18 cellular contexts compared by ENCODE assay signal in the genomic region with DNA sequence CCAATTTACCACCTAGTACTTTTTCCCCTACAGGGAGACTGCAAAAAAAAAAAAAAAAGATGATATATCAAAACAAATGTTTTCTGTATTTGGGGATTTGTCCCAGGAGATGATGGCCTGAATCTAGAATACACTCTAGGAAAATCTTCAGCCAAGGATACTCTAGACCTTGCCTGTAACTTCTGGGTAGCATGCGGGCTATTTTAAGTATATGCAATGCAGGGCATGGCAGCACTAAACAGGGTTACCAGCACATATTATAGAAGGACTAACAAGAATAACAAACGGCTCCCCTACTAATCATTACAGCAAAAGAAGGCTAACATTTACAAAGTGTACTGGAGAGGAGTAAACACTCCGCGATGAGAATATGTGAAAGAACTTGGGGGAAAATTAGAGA.
DNase-seq lines count a peak whose midpoint lies in the region; ATAC-seq, FAIRE-seq and TF ChIP-seq lines count a peak whose summit lies in the region.
"Had no signal": no experiment of that assay in that cellular context is flagged by ENCODE, and none has a peak within 500 bp of the region (broad histone marks: within the 10 kb centered on the region; RNA-seq: fewer than 3 reads in every experiment).

No MANE protein-coding gene starts in this region.

- no peak overlapping the region for H2BK15ac ChIP-seq in mesenchymal stem cell (ENCODE audit: low read depth, poor library complexity, severe bottlenecking)

- no peak overlapping the region for H3K14ac ChIP-seq in mesenchymal stem cell (ENCODE audit: low read length in 2 of 2)

- DNase-seq in NCI-H510A treated with DMSO at 0.1 percent for 48 hours (lab: John Stamatoyannopoulos, UW) (peak; percentile 49), NCI-H510A (lab: John Stamatoyannopoulos, UW) (no peak), heart left ventricle (no peak), left cardiac atrium (no peak), GM19239 (ENCODE audit: insufficient read length, low spot score) (no peak), mesenchymal stem cell (peak; percentile 41), NCI-H748 treated with DMSO at 0.1 percent for 48 hours (lab: John Stamatoyannopoulos, UW) (no peak)
- DNase-seq: C1 segment of cervical spinal cord; Calu3; CD4-positive, alpha-beta memory T cell; COR-L47; DMS79; EL; GDM1; H9 had no signal

- no peak overlapping the region for H4K91ac ChIP-seq in mesenchymal stem cell (ENCODE audit: low read length)

- no peak overlapping the region for H2BK12ac ChIP-seq in mesenchymal stem cell (ENCODE audit: low read length in 2 of 2)

- H3K4me1 ChIP-seq in heart left ventricle (peaks cover 0 to 21% (median 4%) of the 10 kb centered on the region in 12 donors), mesenchymal stem cell (ENCODE audit: control insufficient read depth, insufficient read depth, low read depth, low read length) (peaks cover 1% of the 10 kb centered on the region)

- H4K8ac ChIP-seq in mesenchymal stem cell (ENCODE audit: low read length) = no peak overlapping the region

- H3K9ac ChIP-seq in mesenchymal stem cell (ENCODE audit: low read length) = no peak overlapping the region

- WGBS in heart left ventricle, 4 donors = 73 to 84% (median 76%) methylated on average over 4 of the region's 4 CpGs
- WGBS in mesenchymal stem cell = no CpG with 5 or more reads among the region's 4 CpGs

- H2BK5ac ChIP-seq in mesenchymal stem cell (ENCODE audit: low read depth, low read length, poor library complexity, severe bottlenecking) = no peak overlapping the region

- H3K18ac ChIP-seq in mesenchymal stem cell (ENCODE audit: low read depth in 1 of 2, low read length in 2 of 2) = no peak overlapping the region

- H3K79me1 ChIP-seq in mesenchymal stem cell (replicated peaks; ENCODE audit: low read length, poor library complexity, severe bottlenecking) = peaks cover 9% of the 10 kb centered on the region

- peak; percentile 67 for FAIRE-seq in GM19239 (lab: Jason Lieb, UNC)
- FAIRE-seq: GM12878 had no signal

- H3K4me2 ChIP-seq in mesenchymal stem cell (ENCODE audit: low read length, poor library complexity, severe bottlenecking) = no peak overlapping the region
- H3K4me2 ChIP-seq: GM23338 had no signal

- no peak for TF ChIP-seq CTCF in heart left ventricle (IDR thresholded peaks at IDR 0.05)

- no peak overlapping the region for H3K23ac ChIP-seq in mesenchymal stem cell (ENCODE audit: low read length in 2 of 2)

- no peak overlapping the region for H3K27ac ChIP-seq in heart left ventricle
- H3K27ac ChIP-seq in mesenchymal stem cell (ENCODE audit: low read length, poor library complexity, severe bottlenecking) = no peak overlapping the region

- H3K36me3 ChIP-seq in heart left ventricle (no peaks in the 10 kb centered on the region), mesenchymal stem cell (ENCODE audit: control insufficient read depth in 1 of 2, insufficient read depth in 2 of 2, low read depth in 1 of 2, low read length in 2 of 2) (no peaks in the 10 kb centered on the region)

- H3K27me3 ChIP-seq in heart left ventricle (no peaks in the 10 kb centered on the region), mesenchymal stem cell (ENCODE audit: control insufficient read depth in 1 of 2, insufficient read depth in 1 of 2, low read length in 2 of 2) (no peaks in the 10 kb centered on the region)

- no peak overlapping the region for H2BK120ac ChIP-seq in mesenchymal stem cell (ENCODE audit: low read depth, low read length)

- H3K9me3 ChIP-seq in heart left ventricle (no peaks in the 10 kb centered on the region), mesenchymal stem cell (ENCODE audit: control insufficient read depth, low read length) (no peaks in the 10 kb centered on the region)

- H3K4me3 ChIP-seq in heart left ventricle (no peak overlapping the region), mesenchymal stem cell (ENCODE audit: insufficient read depth in 1 of 2, low read depth in 1 of 2, low read length in 2 of 2) (no peak overlapping the region)
- H3K4me3 ChIP-seq: GM12878, GM23338 had no signal

- ATAC-seq in heart left ventricle = peak; percentile 58 to 79 (median 72)
- no peak for ATAC-seq in left cardiac atrium
- ATAC-seq: GM12878, GM23338, HCT116 had no signal

- H2AFZ ChIP-seq in mesenchymal stem cell (ENCODE audit: low read depth, low read length) = no peak overlapping the region
- H2AFZ ChIP-seq: GM23338 had no signal

- H2AK5ac ChIP-seq in mesenchymal stem cell (ENCODE audit: low read length, severe bottlenecking) = no peak overlapping the region

- TF ChIP-seq POLR2A in heart left ventricle (IDR thresholded peaks at IDR 0.05) = no peak

- no peak overlapping the region for H3K4ac ChIP-seq in mesenchymal stem cell (ENCODE audit: low read depth in 1 of 2, low read length in 2 of 2)

- intact Hi-C loops in heart left ventricle (cut with DNase I) = loop anchor here in 2 of 10 donors (5.0 to 10.0 kb wide), 2 partner anchors 64 to 67 kb away; no protein-coding TSS in a partner anchor
- intact Hi-C loops in left cardiac atrium (cut with DNase I) = loop anchor here in 1 of 2 donors (10.0 kb wide), 1 partner anchor 643 kb away; no protein-coding TSS in a partner anchor

Comparison
In these comparisons a context has a peak if more than half of its experiments do, and no peak if none do; other contexts are left out.
1. DNase-seq: peak in NCI-H510A treated with DMSO at 0.1 percent for 48 hours (single experiment) and mesenchymal stem cell (single experiment); none in NCI-H510A (single experiment), heart left ventricle (0 of 5), left cardiac atrium (single experiment), GM19239 (single experiment) and NCI-H748 treated with DMSO at 0.1 percent for 48 hours (single experiment).
2. ATAC-seq: peak in heart left ventricle (4 of 4); none in left cardiac atrium (0 of 2).